Comparison of ENCODE assay signal across 7 cellular contexts in genomic region chr16:4117250-4117578, GRCh38. TPM values are rescaled to one million over a fixed set of nuclear protein-coding genes. Genes with fewer than 3 reads are reported as not detected.
DNase-seq lines count a peak whose midpoint lies in the region; ATAC-seq and TF ChIP-seq lines count a peak whose summit lies in the region.

No MANE protein-coding gene starts in this region.

- POLR2A ChIA-PET in activated CD4-positive, alpha-beta memory T cell treated with anti-CD3 and anti-CD28 coated beads for 36 hours (lab: Charles Lee): no interaction called here

- peaks cover 36% of the 10 kb centered on the region for H3K4me1 Mint-ChIP-seq in HFFc6 (ENCODE audit: low read depth)
- H3K4me1 Mint-ChIP-seq in activated CD4-positive, alpha-beta memory T cell treated with anti-CD3 and anti-CD28 coated beads for 36 hours (ENCODE audit: low read depth): peaks cover 30% of the 10 kb centered on the region
- H3K4me1 Mint-ChIP-seq in stimulated activated effector memory CD8-positive, alpha-beta T cell treated with anti-CD3 and anti-CD28 coated beads, Interleukin-12 subunit alpha, Interleukin-12 subunit beta, amount 100 ng/mL, for 72 hours: peaks cover 36% of the 10 kb centered on the region

- intact Hi-C loops in activated CD4-positive, alpha-beta memory T cell treated with anti-CD3 and anti-CD28 coated beads for 36 hours (cut with micrococcal nuclease): loop anchor here (2.0 kb wide), 1 partner anchor 66 kb away; no protein-coding TSS in a partner anchor

- TF ChIP-seq CTCF in HFFc6 (IDR thresholded peaks at IDR 0.05): no peak

- no peaks in the 10 kb centered on the region for H3K4me1 ChIP-seq in iPS-18a (ENCODE audit: control insufficient read depth, low read depth, low read length)

- no peak for ATAC-seq in stimulated activated effector memory CD8-positive, alpha-beta T cell treated with anti-CD3 and anti-CD28 coated beads, Interleukin-12 subunit alpha, Interleukin-12 subunit beta, amount 100 ng/mL, for 72 hours

- no peak overlapping the region for H3K27ac ChIP-seq in iPS-18a (ENCODE audit: low read length)

- CTCF ChIA-PET in activated CD4-positive, alpha-beta memory T cell treated with anti-CD3 and anti-CD28 coated beads for 36 hours (lab: Charles Lee): no interaction called here

- H3K36me3 Mint-ChIP-seq in HFFc6 (ENCODE audit: low read depth): peaks cover 17% of the 10 kb centered on the region
- H3K36me3 Mint-ChIP-seq in activated CD4-positive, alpha-beta memory T cell treated with anti-CD3 and anti-CD28 coated beads for 36 hours: peaks cover 6% of the 10 kb centered on the region
- H3K36me3 Mint-ChIP-seq in stimulated activated effector memory CD8-positive, alpha-beta T cell treated with anti-CD3 and anti-CD28 coated beads, Interleukin-12 subunit alpha, Interleukin-12 subunit beta, amount 100 ng/mL, for 72 hours: peaks cover 10% of the 10 kb centered on the region

- peaks cover 27% of the 10 kb centered on the region for H3K27me3 ChIP-seq in iPS-18a (ENCODE audit: control insufficient read depth, insufficient read depth, low read length)

- no peaks in the 10 kb centered on the region for H3K9me3 Mint-ChIP-seq in HFFc6
- H3K9me3 Mint-ChIP-seq in activated CD4-positive, alpha-beta memory T cell treated with anti-CD3 and anti-CD28 coated beads for 36 hours: no peaks in the 10 kb centered on the region
- no peaks in the 10 kb centered on the region for H3K9me3 Mint-ChIP-seq in stimulated activated effector memory CD8-positive, alpha-beta T cell treated with anti-CD3 and anti-CD28 coated beads, Interleukin-12 subunit alpha, Interleukin-12 subunit beta, amount 100 ng/mL, for 72 hours

- H3K4me3 ChIP-seq in iPS-18a (ENCODE audit: low read length): peak overlapping the region; percentile 53

- H3K36me3 ChIP-seq in iPS-18a (ENCODE audit: control insufficient read depth, low read depth, low read length): no peaks in the 10 kb centered on the region

- peaks cover 1% of the 10 kb centered on the region; the same call in 1 of the 2 replicates for H3K27me3 Mint-ChIP-seq in HFFc6 (ENCODE audit: insufficient read depth)
- no peaks in the 10 kb centered on the region for H3K27me3 Mint-ChIP-seq in activated CD4-positive, alpha-beta memory T cell treated with anti-CD3 and anti-CD28 coated beads for 36 hours

- H3K9ac ChIP-seq in iPS-18a (ENCODE audit: low read length): no peak overlapping the region

- peak overlapping the region; percentile 66; the same call in 1 of the 2 replicates for H3K27ac Mint-ChIP-seq in HFFc6
- no peak overlapping the region for H3K27ac Mint-ChIP-seq in activated CD4-positive, alpha-beta memory T cell treated with anti-CD3 and anti-CD28 coated beads for 36 hours
- H3K27ac Mint-ChIP-seq in stimulated activated effector memory CD8-positive, alpha-beta T cell treated with anti-CD3 and anti-CD28 coated beads, Interleukin-12 subunit alpha, Interleukin-12 subunit beta, amount 100 ng/mL, for 72 hours: peak overlapping the region; percentile 72

- H3K4me3 Mint-ChIP-seq in HFFc6: peak overlapping the region; percentile 86
- peak overlapping the region; percentile 72 for H3K4me3 Mint-ChIP-seq in activated CD4-positive, alpha-beta memory T cell treated with anti-CD3 and anti-CD28 coated beads for 36 hours
- H3K4me3 Mint-ChIP-seq in stimulated activated effector memory CD8-positive, alpha-beta T cell treated with anti-CD3 and anti-CD28 coated beads, Interleukin-12 subunit alpha, Interleukin-12 subunit beta, amount 100 ng/mL, for 72 hours: peak overlapping the region; percentile 78

- in situ Hi-C loops in ACHN (cut with HindIII; ENCODE audit: low pct_ligation_motif_present, low pct_unique_long_range_greater_than_20kb, low sequenced_read_pairs): no loop called here

- DNase-seq in HFFc6 (no peak), ACHN (no peak), AML-193 (lab: John Stamatoyannopoulos, UW) (no peak)
- no peak for DNase-seq in activated CD4-positive, alpha-beta memory T cell treated with anti-CD3 and anti-CD28 coated beads for 36 hours
- no peak for DNase-seq in stimulated activated effector memory CD8-positive, alpha-beta T cell treated with anti-CD3 and anti-CD28 coated beads, Interleukin-12 subunit alpha, Interleukin-12 subunit beta, amount 100 ng/mL, for 72 hours (ENCODE audit: low spot score in 2 of 2)
- no peak for DNase-seq in activated CD8-positive, alpha-beta memory T cell treated with anti-CD3 and anti-CD28 coated beads for 24 hours

- H3K9me3 ChIP-seq in iPS-18a (ENCODE audit: control insufficient read depth, low read depth, low read length): no peaks in the 10 kb centered on the region

RNA-seq across cellular contexts. Expression of gene ADCY9, which starts 1.0 kb away (rescaled TPM):
- total RNA-seq in HFFc6 (2021; fragmentation: NEBNext Ultra II Directional; extraction: Animal tissue kit (Norgen Biotek cat#: 25700)): 10 to 100 TPM; 20.8 to 24.8 (median 22.6) TPM
- 1 to 10 TPM; 3.8 to 4.9 TPM for total RNA-seq in activated CD4-positive, alpha-beta memory T cell treated with anti-CD3 and anti-CD28 coated beads for 36 hours
